In the genomic region with DNA sequence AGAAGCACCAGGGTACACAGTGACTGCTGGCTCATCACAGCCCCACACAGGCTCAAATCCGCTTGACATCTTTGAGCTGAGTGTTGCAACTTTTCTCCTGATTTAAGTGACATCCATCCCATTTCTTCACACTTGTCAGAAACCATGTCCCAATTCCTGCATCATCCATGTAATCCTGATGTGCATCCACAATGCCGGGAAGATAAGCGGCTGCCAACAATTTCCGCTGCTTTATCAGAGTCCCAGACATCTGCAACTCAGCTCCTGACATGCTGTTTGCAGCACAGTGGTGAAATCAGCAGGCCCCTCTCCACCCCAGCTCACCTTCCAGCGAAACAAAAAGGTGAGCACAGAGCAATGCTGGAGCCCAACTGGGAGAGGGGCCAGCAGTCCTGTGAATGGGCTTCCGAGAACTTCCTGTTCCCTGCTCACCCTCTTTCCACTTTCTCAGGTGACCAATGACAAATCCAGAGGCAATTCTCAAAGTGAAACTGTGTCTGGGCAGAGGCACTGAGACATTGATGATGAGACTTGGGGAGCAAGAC, we compare ENCODE assay signal across 20 cellular contexts.
A peak's percentile ranks its signal among the peaks of the same experiment; 100 is the strongest.
DNase-seq lines count a peak whose midpoint lies in the region; ATAC-seq, FAIRE-seq and TF ChIP-seq lines count a peak whose summit lies in the region.
"Had no signal": no experiment of that assay in that cellular context is flagged by ENCODE, and none has a peak within 500 bp of the region (broad histone marks: within the 10 kb centered on the region; RNA-seq: fewer than 3 reads in every experiment).

No MANE protein-coding gene starts in this region.

- no peak overlapping the region for H3K4me3 Mint-ChIP-seq in GM23338
- H3K4me3 Mint-ChIP-seq: CD4-positive, alpha-beta memory T cell had no signal

- H4K91ac ChIP-seq in H1 (replicated peaks; ENCODE audit: insufficient read length, low read length), result no peak overlapping the region

- H3K36me3 ChIP-seq in GM23338 (ENCODE audit: insufficient read depth), result no peaks in the 10 kb centered on the region; the same call in none of the 2 replicates
- H3K36me3 ChIP-seq in Karpas-422 (ENCODE audit: insufficient read depth, low read length), result peaks cover 8% of the 10 kb centered on the region; the same call in 1 of the 2 replicates
- H3K36me3 ChIP-seq in H1 (ENCODE audit: control insufficient read depth in 2 of 4, insufficient read depth in 4 of 4, low read length in 3 of 4), result no peaks in the 10 kb centered on the region
- no peaks in the 10 kb centered on the region for H3K36me3 ChIP-seq in neural cell (ENCODE audit: insufficient read depth, low read length)
- H3K36me3 ChIP-seq in ovary, result no peaks in the 10 kb centered on the region

- no peak overlapping the region for H2BK20ac ChIP-seq in H1 (ENCODE audit: low read length)

- peak overlapping the region; percentile 18 for H2BK120ac ChIP-seq in H1 (replicated peaks; ENCODE audit: low read depth, low read length)

- no peak overlapping the region for H3K4me2 ChIP-seq in GM23338
- H3K4me2 ChIP-seq in Karpas-422 (ENCODE audit: low read depth, low read length, poor library complexity, severe bottlenecking), result peak overlapping the region; percentile 52
- peak overlapping the region; percentile 19 to 22; a peak in 2 of 4 replicates for H3K4me2 ChIP-seq in H1 (ENCODE audit: insufficient read depth in 1 of 2, low read depth in 2 of 2, low read length in 2 of 2)
- H3K4me2 ChIP-seq in neural cell (ENCODE audit: low read length), result no peak overlapping the region

- H3K4me3 ChIP-seq in GM23338 (no peak overlapping the region), Karpas-422 (ENCODE audit: low read length) (peak overlapping the region; percentile 37; the same call in 1 of the 2 replicates), H1 (ENCODE audit: extremely low read depth in 1 of 4, insufficient read depth in 2 of 4, low read depth in 3 of 4, low read length in 4 of 4) (no peak overlapping the region), neural cell (ENCODE audit: low read length) (no peak overlapping the region), ovary (no peak overlapping the region)

- H3K9me3 ChIP-seq in Karpas-422 (ENCODE audit: low read length) (peaks cover 11% of the 10 kb centered on the region), H1 (ENCODE audit: insufficient read depth in 2 of 2, low read depth in 1 of 2, low read length in 1 of 2) (peaks cover 0 to 4% of the 10 kb centered on the region in 2 experiments; a peak in 2 of 4 replicates), neural cell (ENCODE audit: low read length) (peaks cover 3% of the 10 kb centered on the region), ovary (no peaks in the 10 kb centered on the region)

- H3K9me2 ChIP-seq in GM23338 (ENCODE audit: insufficient read depth), result no peaks in the 10 kb centered on the region
- no peaks in the 10 kb centered on the region for H3K9me2 ChIP-seq in Karpas-422 (replicated peaks; ENCODE audit: insufficient read depth, low read length)
- no peaks in the 10 kb centered on the region for H3K9me2 ChIP-seq in neural cell (ENCODE audit: insufficient read depth, low read length)

- POLR2A ChIA-PET in H1 (lab: Charles Lee; ENCODE audit: partially characterized antibody), result no interaction called here

- intact Hi-C loops in ovary (cut with DNase I), result no loop called here

- no peak overlapping the region for H4K8ac ChIP-seq in H1 (ENCODE audit: extremely low read depth, insufficient read depth, low read length)

- peak overlapping the region; percentile 50 for H3K9ac ChIP-seq in Karpas-422 (ENCODE audit: low read length)
- no peak overlapping the region for H3K9ac ChIP-seq in H1 (replicated peaks in 1 of 4; ENCODE audit: extremely low read depth in 1 of 4, low read depth in 3 of 4, low read length in 3 of 4)
- H3K9ac ChIP-seq in neural cell (ENCODE audit: low read length), result no peak overlapping the region

- DNase-seq in GM23338 (ENCODE audit: low spot score) (no peak), Karpas-422 (no peak), H1 (ENCODE audit: low read depth in 1 of 2, low spot score in 2 of 2) (no peak), ovary (no peak)
- no peak for DNase-seq in NK-92 treated with Interleukin-12 subunit alpha and Interleukin-12 subunit beta, amount 100 ng/mL, for 24 hours (lab: John Stamatoyannopoulos, UW)
- DNase-seq: C1 segment of cervical spinal cord; Calu3; CD4-positive, alpha-beta memory T cell; COR-L47; DMS53; DMS79 treated with DMSO at 0.1 percent for 48 hours; GF-D8; GOT3; H7; HCEC 1CT had no signal

- H4K20me1 ChIP-seq in GM23338 (replicated peaks; ENCODE audit: insufficient read depth), result no peaks in the 10 kb centered on the region
- H4K20me1 ChIP-seq in Karpas-422 (ENCODE audit: insufficient read depth, low read depth, low read length), result no peaks in the 10 kb centered on the region
- H4K20me1 ChIP-seq in H1 (replicated peaks in 1 of 2; ENCODE audit: control insufficient read depth in 1 of 2, insufficient read depth in 2 of 2, low read length in 2 of 2), result peaks cover 0 to 2% of the 10 kb centered on the region in 2 experiments
- H4K20me1 ChIP-seq in neural cell (ENCODE audit: insufficient read depth), result no peaks in the 10 kb centered on the region

- CTCF ChIA-PET in H1 (lab: Charles Lee; ENCODE audit: partially characterized antibody), result interaction anchor here (1.0 to 1.6 kb wide), 5 partner anchors 17 to 409 kb away, joined by 3 to 4 read pairs (median 3); no protein-coding TSS in a partner anchor

- H3K79me1 ChIP-seq in H1 (ENCODE audit: low read depth, low read length), result no peaks in the 10 kb centered on the region

- H3K9me3 Mint-ChIP-seq in GM23338, result peaks cover 19% of the 10 kb centered on the region

- H2BK15ac ChIP-seq in H1 (ENCODE audit: low read length), result no peak overlapping the region

- FAIRE-seq in H1 (lab: Jason Lieb, UNC), result no peak
- FAIRE-seq: GM12891, GM18507, GM19239 had no signal

- ATAC-seq in GM23338, result peak; percentile 80
- ATAC-seq in GM19035 (IDR thresholded peaks at IDR 0.05; ENCODE audit: unreplicated experiment), result no peak

- H2AFZ ChIP-seq in GM23338 (no peak overlapping the region), Karpas-422 (ENCODE audit: low read length) (peak overlapping the region; percentile 91), H1 (ENCODE audit: low read length) (no peak overlapping the region), neural cell (ENCODE audit: low read depth, low read length) (no peak overlapping the region)

- H3K27me3 ChIP-seq in GM23338 (ENCODE audit: insufficient read depth) (no peaks in the 10 kb centered on the region), Karpas-422 (ENCODE audit: low read length) (no peaks in the 10 kb centered on the region), H1 (replicated peaks in 1 of 4; ENCODE audit: control insufficient read depth in 3 of 4, extremely low read depth in 1 of 4, insufficient read depth in 3 of 4, low read length in 3 of 4) (no peaks in the 10 kb centered on the region; a peak in 2 of 7 replicates), neural cell (ENCODE audit: insufficient read depth, low read depth, low read length) (no peaks in the 10 kb centered on the region), ovary (no peaks in the 10 kb centered on the region)

- no peak overlapping the region for H3K18ac ChIP-seq in H1 (ENCODE audit: extremely low read depth, low read length)

- H3K23me2 ChIP-seq in H1 (ENCODE audit: low read depth, low read length), result no peaks in the 10 kb centered on the region

- no peak overlapping the region for H3K14ac ChIP-seq in H1 (ENCODE audit: insufficient read length)

- H2BK12ac ChIP-seq in H1 (ENCODE audit: low read depth, low read length), result no peak overlapping the region; the same call in 1 of the 2 replicates

- no peak overlapping the region for H3K4ac ChIP-seq in H1 (replicated peaks; ENCODE audit: insufficient read length, low read depth, low read length)

- TF ChIP-seq CTCF in GM23338 (conservative IDR thresholded peaks at IDR 0.05; ENCODE audit: low read depth in 2 of 2) (no peak), H1 (IDR thresholded peaks at IDR 0.05; ENCODE audit: control extremely low read depth in 1 of 3, insufficient read depth in 1 of 3, low read depth in 1 of 3, low read length in 3 of 3) (no peak), neural cell (IDR thresholded peaks at IDR 0.05; ENCODE audit: poor library complexity, severe bottlenecking) (no peak), ovary (IDR thresholded peaks at IDR 0.05) (no peak)

- H3K27me3 Mint-ChIP-seq in GM23338 (ENCODE audit: insufficient read depth, low read depth, poor library complexity), result peaks cover 8% of the 10 kb centered on the region

- no peak overlapping the region for H2AK5ac ChIP-seq in H1 (ENCODE audit: low read depth, low read length)

- WGBS in H1 (ENCODE audit: extremely low coverage in 1 of 2, insufficient coverage in 1 of 2, insufficient read length in 1 of 2, insufficient replicate concordance in 2 of 2, low coverage in 1 of 2, low lambda C conversion rate in 2 of 2, missing lambda C conversion rate in 1 of 2), 2 experiments, result 87% methylated on average over 6 of the region's 6 CpGs; no CpG with 5 or more reads in 1 of the 2 experiments
- WGBS in ovary, 3 donors, result 54 to 67% (median 67%) methylated on average over 6 of the region's 6 CpGs

- no peaks in the 10 kb centered on the region for H3K4me1 ChIP-seq in GM23338 (ENCODE audit: insufficient read depth)
- H3K4me1 ChIP-seq in Karpas-422 (ENCODE audit: low read length), result peaks cover 49% of the 10 kb centered on the region
- peaks cover 3 to 8% (median 5%) of the 10 kb centered on the region in 4 experiments; a peak in 5 of 7 replicates for H3K4me1 ChIP-seq in H1 (replicated peaks in 1 of 4; ENCODE audit: control insufficient read depth in 3 of 4, insufficient read depth in 4 of 4, low read length in 3 of 4)
- no peaks in the 10 kb centered on the region for H3K4me1 ChIP-seq in ovary (ENCODE audit: insufficient read depth)

- peaks cover 8% of the 10 kb centered on the region for H3K36me3 Mint-ChIP-seq in GM23338 (ENCODE audit: low read depth)
- H3K36me3 Mint-ChIP-seq: CD4-positive, alpha-beta memory T cell had no signal

- H3F3A ChIP-seq in GM23338 (replicated peaks; ENCODE audit: low read depth) (no peaks in the 10 kb centered on the region), neural cell (ENCODE audit: insufficient read depth, low read length, poor library complexity, severe bottlenecking) (no peaks in the 10 kb centered on the region)

- TF ChIP-seq RAD21 in H1 (IDR thresholded peaks at IDR 0.05 in 1 of 2, conservative IDR thresholded peaks at IDR 0.05 in 1 of 2; ENCODE audit: low read depth in 2 of 2, low read length in 2 of 2) (no peak), neural cell (conservative IDR thresholded peaks at IDR 0.05) (no peak)

- no peak overlapping the region for H4K5ac ChIP-seq in H1 (ENCODE audit: insufficient read length, low read depth, low read length)

- no peak overlapping the region for H3K27ac Mint-ChIP-seq in GM23338

- peaks cover 10% of the 10 kb centered on the region for H3K4me1 Mint-ChIP-seq in GM23338

- no peak overlapping the region for H3K56ac ChIP-seq in H1 (replicated peaks; ENCODE audit: insufficient read length, low read depth, low read length)

- no peak for TF ChIP-seq POLR2A in H1 (IDR thresholded peaks at IDR 0.05; ENCODE audit: control extremely low read depth in 1 of 2, low read depth in 2 of 2, low read length in 2 of 2)
- TF ChIP-seq POLR2A in ovary (IDR thresholded peaks at IDR 0.05), result no peak

- no peak for TF ChIP-seq EP300 in H1 (IDR thresholded peaks at IDR 0.05; ENCODE audit: borderline replicate concordance in 1 of 2, low read depth in 2 of 2, low read length in 2 of 2)
- TF ChIP-seq EP300 in neural cell (conservative IDR thresholded peaks at IDR 0.05; ENCODE audit: poor library complexity, severe bottlenecking), result peak; percentile 9
- TF ChIP-seq EP300 in ovary (IDR thresholded peaks at IDR 0.05), result no peak

- no peak overlapping the region for H3K23ac ChIP-seq in H1 (ENCODE audit: insufficient read length)

- no peak overlapping the region for H3K27ac ChIP-seq in GM23338 (ENCODE audit: low read depth)
- no peak overlapping the region for H3K27ac ChIP-seq in Karpas-422 (ENCODE audit: low read length)
- no peak overlapping the region for H3K27ac ChIP-seq in H1 (ENCODE audit: low read depth, low read length)
- H3K27ac ChIP-seq in neural cell (ENCODE audit: low read length), result no peak overlapping the region
- H3K27ac ChIP-seq in ovary, result no peak overlapping the region

- H2BK5ac ChIP-seq in H1 (ENCODE audit: low read depth, low read length), result no peak overlapping the region

- no peaks in the 10 kb centered on the region for H3K79me2 ChIP-seq in GM23338 (replicated peaks; ENCODE audit: insufficient read depth)
- no peaks in the 10 kb centered on the region for H3K79me2 ChIP-seq in Karpas-422 (ENCODE audit: low read length)
- no peaks in the 10 kb centered on the region for H3K79me2 ChIP-seq in H1 (ENCODE audit: control insufficient read depth in 1 of 2, insufficient read depth in 2 of 2, low read length in 2 of 2)
- H3K79me2 ChIP-seq in neural cell (replicated peaks; ENCODE audit: insufficient read depth, low read length), result no peaks in the 10 kb centered on the region

Comparison
In these comparisons a context has a peak if more than half of its experiments do, and no peak if none do; other contexts are left out.
1. H3K4me2 ChIP-seq: peak in Karpas-422 (single experiment) and H1 (2 of 2); none in GM23338 (single experiment) and neural cell (single experiment).